ENCODE assay signal across 31 cellular contexts in genomic region chr3:135840436-135840835, GRCh38.
DNase-seq lines count a peak whose midpoint lies in the region; ATAC-seq and TF ChIP-seq lines count a peak whose summit lies in the region.
"Had no signal": no experiment of that assay in that cellular context is flagged by ENCODE, and none has a peak within 500 bp of the region (broad histone marks: within the 10 kb centered on the region; RNA-seq: fewer than 3 reads in every experiment).

No MANE protein-coding gene starts in this region.

- H4K20me1 ChIP-seq in PC-9 (ENCODE audit: insufficient read depth): no peaks in the 10 kb centered on the region
- H4K20me1 ChIP-seq: BLaER1; BLaER1 treated with 17β-estradiol and CSF1 and Interleukin-3, amounts not matched to agents 10 nM and 100 nM had no signal

- H3K36me3 ChIP-seq in adrenal gland (replicated peaks in 1 of 2) (no peaks in the 10 kb centered on the region), testis (ENCODE audit: low read depth, missing control alignments) (no peaks in the 10 kb centered on the region), PC-9 (ENCODE audit: low read depth) (no peaks in the 10 kb centered on the region)
- H3K36me3 ChIP-seq: BE2C; BLaER1; BLaER1 treated with 17β-estradiol and CSF1 and Interleukin-3, amounts not matched to agents 10 nM and 100 nM had no signal

- H3K9me3 ChIP-seq in adrenal gland (replicated peaks in 1 of 3) (no peaks in the 10 kb centered on the region), testis (no peaks in the 10 kb centered on the region), PC-9 (ENCODE audit: insufficient read depth, low read depth) (no peaks in the 10 kb centered on the region)
- H3K9me3 ChIP-seq: A549; BE2C; BLaER1; BLaER1 treated with 17β-estradiol and CSF1 and Interleukin-3, amounts not matched to agents 10 nM and 100 nM; Caco-2 had no signal

- H3F3A ChIP-seq in PC-9 (ENCODE audit: insufficient read depth, low read depth): no peaks in the 10 kb centered on the region

- H2AFZ ChIP-seq in PC-9: no peak overlapping the region

- WGBS in adrenal gland, 4 donors: 20 to 35% (median 27%) methylated on average over 1 of the region's 1 CpG
- 50 to 52% methylated on average over 1 of the region's 1 CpG for WGBS in testis, 2 donors

- CTCF ChIA-PET in PC-9 (lab: Charles Lee): no interaction called here

- POLR2A ChIA-PET in PC-9 (lab: Charles Lee; ENCODE audit: unreplicated experiment): interaction anchor here (0.7 kb wide), 1 partner anchor 627 kb away, joined by 4 read pairs; no protein-coding TSS in a partner anchor

- ATAC-seq in left colon (peak; percentile 42), foreskin keratinocyte (no peak), HG03175 (IDR thresholded peaks at IDR 0.05; ENCODE audit: unreplicated experiment) (no peak)
- ATAC-seq: A549; CD8-positive, alpha-beta T cell had no signal

- no peak overlapping the region for H3K4me2 ChIP-seq in PC-9
- H3K4me2 ChIP-seq: A549; BLaER1; BLaER1 treated with 17β-estradiol and CSF1 and Interleukin-3, amounts not matched to agents 10 nM and 100 nM had no signal

- DNase-seq in adrenal gland: peak in 5 of 7 donors; percentile 15 to 76 (median 25)
- DNase-seq in left colon: no peak
- peak; percentile 59 for DNase-seq in testis
- DNase-seq in foreskin keratinocyte: no peak
- DNase-seq in PC-9: no peak
- DNase-seq: 8988T; ACHN; AML-193; BE2C; C1 segment of cervical spinal cord; Caco-2; Calu3; CD4-positive, alpha-beta memory T cell; CD4-positive, alpha-beta T cell; CD4-positive, CD25-positive, alpha-beta regulatory T cell; CD8-positive, alpha-beta memory T cell; CD8-positive, alpha-beta T cell; COR-L47; DMS 273 treated with DMSO at 0.1 percent for 48 hours; DMS153; DMS53; DMS79; DMS79 treated with DMSO at 0.1 percent for 48 hours; DND-41; EL had no signal

- intact Hi-C loops in adrenal gland (cut with DNase I): no loop called here
- intact Hi-C loops in left colon (cut with DNase I, micrococcal nuclease): no loop called here
- intact Hi-C loops in testis (cut with DNase I; ENCODE audit: low total_unique reads): no loop called here
- intact Hi-C loops in PC-9 (cut with micrococcal nuclease; ENCODE audit: unreplicated experiment): no loop called here

- H3K27me3 ChIP-seq in adrenal gland (no peaks in the 10 kb centered on the region), testis (no peaks in the 10 kb centered on the region), foreskin keratinocyte (no peaks in the 10 kb centered on the region), PC-9 (ENCODE audit: insufficient read depth, low read depth) (no peaks in the 10 kb centered on the region)
- H3K27me3 ChIP-seq: BE2C; BLaER1; BLaER1 treated with 17β-estradiol and CSF1 and Interleukin-3, amounts not matched to agents 10 nM and 100 nM had no signal

- H3K27ac ChIP-seq in adrenal gland: peak overlapping the region in 1 of 5 donors; percentile 29
- no peak overlapping the region for H3K27ac ChIP-seq in testis
- no peak overlapping the region for H3K27ac ChIP-seq in foreskin keratinocyte
- H3K27ac ChIP-seq in PC-9: no peak overlapping the region
- H3K27ac ChIP-seq: 22Rv1; A549; BLaER1; BLaER1 treated with 17β-estradiol and CSF1 and Interleukin-3, amounts not matched to agents 10 nM and 100 nM; C4-2B had no signal

- no peaks in the 10 kb centered on the region for H3K9me2 ChIP-seq in PC-9 (ENCODE audit: insufficient read depth)

- peaks cover 0 to 3% of the 10 kb centered on the region in 2 donors for H3K4me1 ChIP-seq in adrenal gland (replicated peaks in 1 of 2)
- peaks cover 12% of the 10 kb centered on the region for H3K4me1 ChIP-seq in testis
- H3K4me1 ChIP-seq in foreskin keratinocyte: no peaks in the 10 kb centered on the region
- H3K4me1 ChIP-seq in PC-9 (replicated peaks; ENCODE audit: insufficient read depth): no peaks in the 10 kb centered on the region
- H3K4me1 ChIP-seq: A549; BE2C; BLaER1; BLaER1 treated with 17β-estradiol and CSF1 and Interleukin-3, amounts not matched to agents 10 nM and 100 nM; Caco-2 had no signal

- H3K79me2 ChIP-seq in PC-9 (ENCODE audit: low read depth): no peaks in the 10 kb centered on the region

- no peak for TF ChIP-seq POLR2A in adrenal gland (IDR thresholded peaks at IDR 0.05)
- no peak for TF ChIP-seq POLR2A in testis (IDR thresholded peaks at IDR 0.05)

- BruUV-seq in PC-9 (replicated peaks; lab: Mats Ljungman, UMichigan): no TSS peak

- TF ChIP-seq CTCF in adrenal gland (IDR thresholded peaks at IDR 0.05) (no peak), testis (IDR thresholded peaks at IDR 0.05) (no peak), foreskin keratinocyte (conservative IDR thresholded peaks at IDR 0.05) (no peak), PC-9 (conservative IDR thresholded peaks at IDR 0.05) (no peak)

- H3K4me3 ChIP-seq in adrenal gland (no peak overlapping the region), testis (no peak overlapping the region), PC-9 (no peak overlapping the region)
- H3K4me3 ChIP-seq: A549; BLaER1; BLaER1 treated with 17β-estradiol and CSF1 and Interleukin-3, amounts not matched to agents 10 nM and 100 nM had no signal

Comparison
In these comparisons a context has a peak if more than half of its experiments do, and no peak if none do; other contexts are left out.
1. DNase-seq: peak in adrenal gland (5 of 7) and testis (single experiment); none in left colon (0 of 2), foreskin keratinocyte (0 of 2) and PC-9 (0 of 2).